ENCODE assay signal across 21 cellular contexts in the genomic region with DNA sequence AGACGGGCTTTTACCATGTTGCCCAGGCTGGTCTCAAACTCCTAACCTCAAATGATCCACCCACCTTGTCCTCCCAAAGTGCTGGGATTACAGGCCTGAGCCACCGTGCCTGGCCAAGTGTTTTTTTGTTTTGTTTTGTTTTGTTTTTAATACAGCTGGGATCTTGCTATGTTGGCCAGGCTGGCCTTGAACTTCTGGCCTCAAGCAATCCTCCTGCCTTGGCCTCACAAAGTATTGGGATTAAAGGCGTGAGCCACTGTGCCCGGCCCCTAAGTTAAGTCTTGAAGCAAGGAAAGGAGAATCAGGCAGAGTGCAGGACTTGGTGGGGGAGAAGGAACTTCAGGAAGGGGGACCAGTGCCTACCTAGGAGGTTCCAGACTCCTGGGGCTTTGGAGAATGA. TPM values are rescaled to one million over a fixed set of nuclear protein-coding genes. Genes with fewer than 3 reads are reported as not detected.
A peak's percentile ranks its signal among the peaks of the same experiment; 100 is the strongest.
DNase-seq lines count a peak whose midpoint lies in the region; ATAC-seq, FAIRE-seq and TF ChIP-seq lines count a peak whose summit lies in the region.
"Had no signal": no experiment of that assay in that cellular context is flagged by ENCODE, and none has a peak within 500 bp of the region (broad histone marks: within the 10 kb centered on the region; RNA-seq: fewer than 3 reads in every experiment).

No MANE protein-coding gene starts in this region.

- peak overlapping the region; percentile 11 to 27 for H3K27ac Mint-ChIP-seq in T-cell
- H3K27ac Mint-ChIP-seq in activated T-helper 17 cell treated with anti-CD3 and anti-CD28 coated beads, Interleukin-2, amount 50 U/mL, for 72 hours, result peak overlapping the region; percentile 29
- peak overlapping the region; percentile 71 for H3K27ac Mint-ChIP-seq in stimulated activated effector memory CD8-positive, alpha-beta T cell treated with anti-CD3 and anti-CD28 coated beads, Interleukin-12 subunit alpha, Interleukin-12 subunit beta, amount 100 ng/mL, for 72 hours

- TF ChIP-seq CTCF in HepG2 (CRISPR knock-in tag; IDR thresholded peaks at IDR 0.05) (no peak), right lobe of liver (IDR thresholded peaks at IDR 0.05) (no peak)

- TF ChIP-seq POLR2A in HepG2 (IDR thresholded peaks at IDR 0.05; ENCODE audit: insufficient read depth in 1 of 2, low read depth in 2 of 2, low read length in 2 of 2) (no peak), right lobe of liver (IDR thresholded peaks at IDR 0.05) (no peak), GM18505 (IDR thresholded peaks at IDR 0.05; ENCODE audit: borderline replicate concordance, extremely low read depth, insufficient read depth, insufficient read length) (no peak)

- DNase-seq in HepG2 (ENCODE audit: low spot score), result no peak
- DNase-seq in right lobe of liver, result no peak
- DNase-seq in T-cell, result no peak
- DNase-seq in stimulated activated effector memory CD8-positive, alpha-beta T cell treated with anti-CD3 and anti-CD28 coated beads, Interleukin-12 subunit alpha, Interleukin-12 subunit beta, amount 100 ng/mL, for 72 hours (ENCODE audit: low spot score in 2 of 2), result no peak
- no peak for DNase-seq in Ammon's horn (ENCODE audit: low spot score)
- DNase-seq: ACHN; Calu3; CD4-positive, alpha-beta memory T cell; DMS79 treated with DMSO at 0.1 percent for 48 hours; GF-D8; H9; KG1 had no signal

- no peaks in the 10 kb centered on the region for H3K79me2 ChIP-seq in HepG2 (ENCODE audit: insufficient read depth, low read length)

- no peak overlapping the region for H3K4me2 ChIP-seq in HepG2 (ENCODE audit: low read depth, low read length)

- no peaks in the 10 kb centered on the region; a peak in 1 of 5 replicates for H3K27me3 ChIP-seq in HepG2 (ENCODE audit: control insufficient read depth in 1 of 2, insufficient read depth in 2 of 2, low read length in 2 of 2)
- H3K27me3 ChIP-seq in right lobe of liver, result no peaks in the 10 kb centered on the region

- no peak for TF ChIP-seq RAD21 in HepG2 (CRISPR knock-in tag; IDR thresholded peaks at IDR 0.05)

- 65% methylated on average over 4 of the region's 4 CpGs for WGBS in HepG2 (ENCODE audit: low lambda C conversion rate)
- 92% methylated on average over 4 of the region's 4 CpGs for WGBS in right lobe of liver (ENCODE audit: insufficient coverage, low coverage, low lambda C conversion rate, missing lambda C conversion rate)

- no peak overlapping the region for H3K4me3 Mint-ChIP-seq in T-cell
- H3K4me3 Mint-ChIP-seq in activated T-helper 17 cell treated with anti-CD3 and anti-CD28 coated beads, Interleukin-2, amount 50 U/mL, for 72 hours, result no peak overlapping the region
- no peak overlapping the region for H3K4me3 Mint-ChIP-seq in stimulated activated effector memory CD8-positive, alpha-beta T cell treated with anti-CD3 and anti-CD28 coated beads, Interleukin-12 subunit alpha, Interleukin-12 subunit beta, amount 100 ng/mL, for 72 hours
- H3K4me3 Mint-ChIP-seq: CD4-positive, alpha-beta memory T cell; H9; IgD-negative memory B cell had no signal

- H3K36me3 Mint-ChIP-seq in T-cell, result peaks cover 41% of the 10 kb centered on the region
- peaks cover 22% of the 10 kb centered on the region for H3K36me3 Mint-ChIP-seq in activated T-helper 17 cell treated with anti-CD3 and anti-CD28 coated beads, Interleukin-2, amount 50 U/mL, for 72 hours (ENCODE audit: low read depth)
- peaks cover 30% of the 10 kb centered on the region for H3K36me3 Mint-ChIP-seq in stimulated activated effector memory CD8-positive, alpha-beta T cell treated with anti-CD3 and anti-CD28 coated beads, Interleukin-12 subunit alpha, Interleukin-12 subunit beta, amount 100 ng/mL, for 72 hours

- H3K4me1 ChIP-seq in HepG2 (ENCODE audit: insufficient read depth, low read length), result no peaks in the 10 kb centered on the region
- no peaks in the 10 kb centered on the region for H3K4me1 ChIP-seq in right lobe of liver

- H3K9me3 ChIP-seq in HepG2 (ENCODE audit: low read length) (no peaks in the 10 kb centered on the region), right lobe of liver (no peaks in the 10 kb centered on the region)

- no peak for ATAC-seq in HepG2
- no peak for ATAC-seq in right lobe of liver
- no peak for ATAC-seq in T-cell (replicated peaks in 1 of 4)
- no peak for ATAC-seq in activated T-helper 17 cell treated with anti-CD3 and anti-CD28 coated beads, Interleukin-2, amount 50 U/mL, for 72 hours (replicated peaks)
- no peak for ATAC-seq in stimulated activated effector memory CD8-positive, alpha-beta T cell treated with anti-CD3 and anti-CD28 coated beads, Interleukin-12 subunit alpha, Interleukin-12 subunit beta, amount 100 ng/mL, for 72 hours
- no peak for ATAC-seq in HG03280 (IDR thresholded peaks at IDR 0.05; ENCODE audit: unreplicated experiment)
- no peak for ATAC-seq in GM18505 (IDR thresholded peaks at IDR 0.05; ENCODE audit: unreplicated experiment)

- no TSS peak for BruUV-seq in HepG2 (replicated peaks; lab: Mats Ljungman, UMichigan)

- in situ Hi-C loops in HepG2 (cut with HindIII; ENCODE audit: extremely low pct_ligation_motif_present, low pct_unique_long_range_greater_than_20kb), result no loop called here

- POLR2A ChIA-PET in HepG2 (lab: Yijun Ruan, JAX) (no interaction called here), T-cell (lab: Charles Lee) (no interaction called here)

- H3K27ac ChIP-seq in HepG2 (ENCODE audit: extremely low read length, insufficient read depth, low read length), result no peak overlapping the region
- H3K27ac ChIP-seq in right lobe of liver, result no peak overlapping the region
- H3K27ac ChIP-seq: C4-2B had no signal

- H3K36me3 ChIP-seq in HepG2 (replicated peaks in 1 of 2; ENCODE audit: control insufficient read depth in 1 of 2, insufficient read depth in 2 of 2, low read length in 2 of 2), result no peaks in the 10 kb centered on the region; a peak in 1 of 5 replicates
- no peaks in the 10 kb centered on the region for H3K36me3 ChIP-seq in right lobe of liver

- H3K9ac ChIP-seq in HepG2 (ENCODE audit: insufficient read depth, low read depth, low read length), result no peak overlapping the region

- FAIRE-seq in HepG2 (lab: Jason Lieb, UNC), result no peak
- FAIRE-seq: A204.1, GM19239, H1, HTR-8/SVneo had no signal

- intact Hi-C loops in HepG2 (cut with micrococcal nuclease; ENCODE audit: unreplicated experiment) (no loop called here), right lobe of liver (cut with DNase I) (no loop called here)

- H3K4me3 ChIP-seq in HepG2 (replicated peaks in 1 of 3; ENCODE audit: insufficient read depth in 1 of 3, low read depth in 2 of 3, low read length in 3 of 3) (no peak overlapping the region), right lobe of liver (no peak overlapping the region)

- no peaks in the 10 kb centered on the region for H3K9me3 Mint-ChIP-seq in T-cell
- no peaks in the 10 kb centered on the region for H3K9me3 Mint-ChIP-seq in activated T-helper 17 cell treated with anti-CD3 and anti-CD28 coated beads, Interleukin-2, amount 50 U/mL, for 72 hours
- H3K9me3 Mint-ChIP-seq in stimulated activated effector memory CD8-positive, alpha-beta T cell treated with anti-CD3 and anti-CD28 coated beads, Interleukin-12 subunit alpha, Interleukin-12 subunit beta, amount 100 ng/mL, for 72 hours, result no peaks in the 10 kb centered on the region

- CTCF ChIA-PET in HepG2 (lab: Yijun Ruan, JAX; ENCODE audit: low intra/inter-chr PET ratio, low total read pairs), result no interaction called here
- CTCF ChIA-PET in T-cell (lab: Charles Lee), result interaction anchor here in 1 of 2 donors (0.7 kb wide), 1 partner anchor 23 kb away, joined by 5 read pairs; no protein-coding TSS in a partner anchor

- H4K20me1 ChIP-seq in HepG2 (ENCODE audit: insufficient read depth, low read length), result no peaks in the 10 kb centered on the region

- peaks cover 6 to 8% (median 7%) of the 10 kb centered on the region in 3 donors for H3K4me1 Mint-ChIP-seq in T-cell
- no peaks in the 10 kb centered on the region for H3K4me1 Mint-ChIP-seq in activated T-helper 17 cell treated with anti-CD3 and anti-CD28 coated beads, Interleukin-2, amount 50 U/mL, for 72 hours
- peaks cover 7% of the 10 kb centered on the region for H3K4me1 Mint-ChIP-seq in stimulated activated effector memory CD8-positive, alpha-beta T cell treated with anti-CD3 and anti-CD28 coated beads, Interleukin-12 subunit alpha, Interleukin-12 subunit beta, amount 100 ng/mL, for 72 hours
- H3K4me1 Mint-ChIP-seq: H9 had no signal

- no peaks in the 10 kb centered on the region for H3K27me3 Mint-ChIP-seq in T-cell
- H3K27me3 Mint-ChIP-seq in activated T-helper 17 cell treated with anti-CD3 and anti-CD28 coated beads, Interleukin-2, amount 50 U/mL, for 72 hours, result no peaks in the 10 kb centered on the region
- H3K27me3 Mint-ChIP-seq: CD4-positive, alpha-beta memory T cell; IgD-negative memory B cell had no signal

- H2AFZ ChIP-seq in HepG2 (ENCODE audit: low read length), result no peak overlapping the region

- TF ChIP-seq EP300 in HepG2 (IDR thresholded peaks at IDR 0.05; ENCODE audit: low read depth in 2 of 2, low read length in 2 of 2) (no peak), HepG2 (CRISPR knock-in tag; IDR thresholded peaks at IDR 0.05; ENCODE audit: borderline replicate concordance) (no peak)

RNA-seq across cellular contexts. Expression of a gene that starts 51.7 kb away (rescaled TPM):
- total RNA-seq in HepG2 (2016; rRNA removed; fragmentation: Illumina TruSeq; extraction: Trizol) (124 and 187 TPM in 2 replicates), right lobe of liver (10 to 100 TPM; 15.8 to 22.1 (median 19.5) TPM), T-cell (10 to 100 TPM; 52.0 to 69.0 (median 58.8) TPM)
- 13.5 and 17.7 TPM in 2 replicates for total RNA-seq in HepG2 (2016; cell fraction: cytosol; rRNA removed; fragmentation: Illumina TruSeq; extraction: Trizol; ENCODE audit: low read depth)
- total RNA-seq in HepG2 (2016; cell fraction: insoluble cytoplasmic fraction; rRNA removed; fragmentation: Illumina TruSeq; extraction: Trizol), result 119 and 181 TPM in 2 replicates
- total RNA-seq in HepG2 (2016; cell fraction: membrane; rRNA removed; fragmentation: Illumina TruSeq; extraction: Trizol), result 41.0 and 49.3 TPM in 2 replicates
- total RNA-seq in HepG2 (2016; cell fraction: nucleus; rRNA removed; fragmentation: Illumina TruSeq; extraction: Trizol), result 110 and 111 TPM in 2 replicates
- 33.5 and 45.8 TPM in 2 replicates for polyA plus RNA-seq in HepG2 (2011; rRNA removed)
- 14.8 and 21.3 TPM in 2 replicates for polyA plus RNA-seq in HepG2 (2011; cell fraction: cytosol; rRNA removed)
- 25.9 and 30.0 TPM in 2 replicates for polyA plus RNA-seq in HepG2 (2011; cell fraction: nucleus; rRNA removed)
- 44.1 and 58.2 TPM in 2 replicates for polyA plus RNA-seq in HepG2 (2012)
- polyA plus RNA-seq in HepG2 (2016; cell fraction: cytosol; fragmentation: Illumina TruSeq; extraction: Trizol; ENCODE audit: low read depth), result 5.1 and 6.9 TPM in 2 replicates
- polyA plus RNA-seq in HepG2 (2016; cell fraction: insoluble cytoplasmic fraction; fragmentation: Illumina TruSeq; extraction: Trizol; ENCODE audit: low read depth), result 140 and 158 TPM in 2 replicates
- 20.6 and 22.8 TPM in 2 replicates for polyA plus RNA-seq in HepG2 (2016; cell fraction: membrane; fragmentation: Illumina TruSeq; extraction: Trizol; ENCODE audit: low read depth)
- 143 and 159 TPM in 2 replicates for polyA plus RNA-seq in HepG2 (2016; cell fraction: nucleus; fragmentation: Illumina TruSeq; extraction: Trizol; ENCODE audit: insufficient read depth, low read depth)
- 28.1 and 48.6 TPM in 2 replicates for polyA minus RNA-seq in HepG2 (2011; rRNA and poly(A)+ RNA removed; ENCODE audit: low replicate concordance)
- polyA minus RNA-seq in HepG2 (2011; cell fraction: cytosol; rRNA and poly(A)+ RNA removed), result 80.5 and 83.1 TPM in 2 replicates
- polyA minus RNA-seq in HepG2 (2011; cell fraction: nucleus; rRNA and poly(A)+ RNA removed), result 134 and 139 TPM in 2 replicates
- total RNA-seq in activated T-helper 17 cell treated with anti-CD3 and anti-CD28 coated beads, Interleukin-2, amount 50 U/mL, for 72 hours, result 10 to 100 TPM; 46.1 to 75.4 TPM

Comparison
In these comparisons a context has a peak if more than half of its experiments do, and no peak if none do; other contexts are left out.
1. H3K27ac Mint-ChIP-seq: peak in every context shown above with its lines; median percentile 71 in stimulated activated effector memory CD8-positive, alpha-beta T cell treated with anti-CD3 and anti-CD28 coated beads, Interleukin-12 subunit alpha, Interleukin-12 subunit beta, amount 100 ng/mL, for 72 hours; 29 in activated T-helper 17 cell treated with anti-CD3 and anti-CD28 coated beads, Interleukin-2, amount 50 U/mL, for 72 hours; 19 in T-cell.